ENCODE assay signal across 8 cellular contexts in genomic region chr10:20004087-20004523, GRCh38.
DNase-seq lines count a peak whose midpoint lies in the region; TF ChIP-seq lines count a peak whose summit lies in the region.

No MANE protein-coding gene starts in this region.

- H3K36me3 ChIP-seq in rectal smooth muscle tissue (ENCODE audit: control insufficient read depth, insufficient read depth, low read length), result no peaks in the 10 kb centered on the region

- H3K4me3 Mint-ChIP-seq in T-helper 1 cell treated with Interleukin-12 subunit alpha and Interleukin-12 subunit beta and Interleukin-4 antibody, amounts not matched to agents 30 μg/mL and 1 μg/mL, for 36 hours, result no peak overlapping the region
- peak overlapping the region; percentile 40 for H3K4me3 Mint-ChIP-seq in dendritic cell treated with granulocyte-macrophage colony-stimulating factor and Interleukin-4, amounts not matched to agents 40 ng/mL and 50 ng/mL, for 4 days

- H3K27me3 ChIP-seq in HL-60 (ENCODE audit: insufficient read depth, poor library complexity, severe bottlenecking) (no peaks in the 10 kb centered on the region), rectal smooth muscle tissue (ENCODE audit: control insufficient read depth, insufficient read depth, low read length) (no peaks in the 10 kb centered on the region)

- peaks cover 3% of the 10 kb centered on the region for H3K4me1 Mint-ChIP-seq in T-helper 1 cell treated with Interleukin-12 subunit alpha and Interleukin-12 subunit beta and Interleukin-4 antibody, amounts not matched to agents 30 μg/mL and 1 μg/mL, for 36 hours (ENCODE audit: low read depth)
- peaks cover 64% of the 10 kb centered on the region for H3K4me1 Mint-ChIP-seq in dendritic cell treated with granulocyte-macrophage colony-stimulating factor and Interleukin-4, amounts not matched to agents 40 ng/mL and 50 ng/mL, for 4 days (ENCODE audit: low read depth)

- TF ChIP-seq CTCF in HL-60 (IDR thresholded peaks at IDR 0.05; ENCODE audit: insufficient read depth, low read length), result no peak

- peaks cover 2% of the 10 kb centered on the region for H3K36me3 Mint-ChIP-seq in T-helper 1 cell treated with Interleukin-12 subunit alpha and Interleukin-12 subunit beta and Interleukin-4 antibody, amounts not matched to agents 30 μg/mL and 1 μg/mL, for 36 hours (ENCODE audit: low read depth)
- peaks cover 42% of the 10 kb centered on the region for H3K36me3 Mint-ChIP-seq in dendritic cell treated with granulocyte-macrophage colony-stimulating factor and Interleukin-4, amounts not matched to agents 40 ng/mL and 50 ng/mL, for 4 days (ENCODE audit: low read depth)

- peak overlapping the region; percentile 94 for H3K27ac ChIP-seq in HL-60 (replicated peaks)
- H3K27ac ChIP-seq in rectal smooth muscle tissue (ENCODE audit: low read depth, low read length), result peak overlapping the region; percentile 51

- H3K4me1 ChIP-seq in rectal smooth muscle tissue (ENCODE audit: control insufficient read depth, insufficient read depth, low read length), result peaks cover 3% of the 10 kb centered on the region

- H3K9me3 Mint-ChIP-seq in T-helper 1 cell treated with Interleukin-12 subunit alpha and Interleukin-12 subunit beta and Interleukin-4 antibody, amounts not matched to agents 30 μg/mL and 1 μg/mL, for 36 hours, result peaks cover 17% of the 10 kb centered on the region
- H3K9me3 Mint-ChIP-seq in dendritic cell treated with granulocyte-macrophage colony-stimulating factor and Interleukin-4, amounts not matched to agents 40 ng/mL and 50 ng/mL, for 4 days, result peaks cover 8% of the 10 kb centered on the region

- no peak for DNase-seq in T-helper 1 cell
- peak; percentile 38 to 64 for DNase-seq in HL-60 (ENCODE audit: low read depth in 1 of 2, low spot score in 1 of 2)
- DNase-seq in stimulated activated naive CD4-positive, alpha-beta T cell (lab: John Stamatoyannopoulos, UW), result no peak
- DNase-seq in RKO (ENCODE audit: low spot score), result no peak
- no peak for DNase-seq in activated naive CD4-positive, alpha-beta T cell treated with anti-CD3 and anti-CD28 coated beads, Interleukin-2, amount 50 U/mL, for 16 hours

- H3K4me3 ChIP-seq in HL-60 (replicated peaks; ENCODE audit: insufficient read depth, low read length) (no peak overlapping the region), rectal smooth muscle tissue (ENCODE audit: low read length) (no peak overlapping the region)

- intact Hi-C loops in dendritic cell treated with granulocyte-macrophage colony-stimulating factor and Interleukin-4, amounts not matched to agents 40 ng/mL and 50 ng/mL, for 4 days (cut with micrococcal nuclease), result loop anchor here (5.0 to 10.0 kb wide), 3 partner anchors 131 to 369 kb away; partner anchors contain the start of gene PLXDC2

- H3K9ac ChIP-seq in rectal smooth muscle tissue (ENCODE audit: low read length), result no peak overlapping the region

- H3K27me3 Mint-ChIP-seq in T-helper 1 cell treated with Interleukin-12 subunit alpha and Interleukin-12 subunit beta and Interleukin-4 antibody, amounts not matched to agents 30 μg/mL and 1 μg/mL, for 36 hours (ENCODE audit: low read depth), result no peaks in the 10 kb centered on the region
- H3K27me3 Mint-ChIP-seq in dendritic cell treated with granulocyte-macrophage colony-stimulating factor and Interleukin-4, amounts not matched to agents 40 ng/mL and 50 ng/mL, for 4 days, result no peaks in the 10 kb centered on the region

- peak overlapping the region; percentile 31 for H3K27ac Mint-ChIP-seq in T-helper 1 cell treated with Interleukin-12 subunit alpha and Interleukin-12 subunit beta and Interleukin-4 antibody, amounts not matched to agents 30 μg/mL and 1 μg/mL, for 36 hours
- peak overlapping the region; percentile 90 for H3K27ac Mint-ChIP-seq in dendritic cell treated with granulocyte-macrophage colony-stimulating factor and Interleukin-4, amounts not matched to agents 40 ng/mL and 50 ng/mL, for 4 days

Comparison
In these comparisons a context has a peak if more than half of its experiments do, and no peak if none do; other contexts are left out.
1. DNase-seq: peak in HL-60 (2 of 2); none in T-helper 1 cell (0 of 5), stimulated activated naive CD4-positive, alpha-beta T cell (0 of 6), RKO (single experiment) and activated naive CD4-positive, alpha-beta T cell treated with anti-CD3 and anti-CD28 coated beads, Interleukin-2, amount 50 U/mL, for 16 hours (single experiment).